In genomic region chr7:43296306-43296705, GRCh38 we compare ENCODE assay signal across 16 cellular contexts.
A peak's percentile ranks its signal among the peaks of the same experiment; 100 is the strongest.
DNase-seq lines count a peak whose midpoint lies in the region; ATAC-seq and TF ChIP-seq lines count a peak whose summit lies in the region.
"Had no signal": no experiment of that assay in that cellular context is flagged by ENCODE, and none has a peak within 500 bp of the region (broad histone marks: within the 10 kb centered on the region; RNA-seq: fewer than 3 reads in every experiment).

No MANE protein-coding gene starts in this region.

- TF ChIP-seq EP300 in tibial nerve (IDR thresholded peaks at IDR 0.05): no peak

- 76 to 80% methylated on average over 6 of the region's 6 CpGs for WGBS in tibial nerve, 2 donors

- no peak for TF ChIP-seq POLR2A in tibial nerve (IDR thresholded peaks at IDR 0.05)

- no peak overlapping the region for H3K9ac ChIP-seq in colonic mucosa (ENCODE audit: low read depth in 2 of 2, low read length in 2 of 2)

- H3K36me3 ChIP-seq in tibial nerve (no peaks in the 10 kb centered on the region), colonic mucosa (no peaks in the 10 kb centered on the region)
- H3K36me3 ChIP-seq: heart right ventricle, left ventricle myocardium inferior, right atrium auricular region had no signal

- H3K4me3 ChIP-seq in GM12875 (ENCODE audit: low read depth, low read length) (no peak overlapping the region), epithelial cell of proximal tubule (ENCODE audit: low read depth, low read length) (no peak overlapping the region), tibial nerve (no peak overlapping the region), colonic mucosa (no peak overlapping the region)
- H3K4me3 ChIP-seq: heart right ventricle, left ventricle myocardium inferior, right atrium auricular region had no signal

- TF ChIP-seq CTCF in GM12875 (IDR thresholded peaks at IDR 0.05; ENCODE audit: borderline replicate concordance, insufficient read depth, low read depth, low read length) (peak; percentile 4; the same call in 1 of the 2 replicates), epithelial cell of proximal tubule (conservative IDR thresholded peaks at IDR 0.05; ENCODE audit: low read depth, low read length) (peak; percentile 16), tibial nerve (IDR thresholded peaks at IDR 0.05) (no peak), colonic mucosa (IDR thresholded peaks at IDR 0.05) (no peak)

- no peaks in the 10 kb centered on the region for H3K27me3 ChIP-seq in tibial nerve
- H3K27me3 ChIP-seq in colonic mucosa: no peaks in the 10 kb centered on the region
- H3K27me3 ChIP-seq: right atrium auricular region had no signal

- intact Hi-C loops in sciatic nerve (cut with DNase I) (no loop called here), colonic mucosa (cut with DNase I) (no loop called here)

- peaks cover 0 to 2% (median 0%) of the 10 kb centered on the region in 4 donors for H3K4me1 ChIP-seq in tibial nerve
- H3K4me1 ChIP-seq in colonic mucosa: no peaks in the 10 kb centered on the region
- H3K4me1 ChIP-seq: heart right ventricle, left ventricle myocardium inferior, right atrium auricular region had no signal

- DNase-seq in NAMALWA (ENCODE audit: low spot score) (peak; percentile 18), epithelial cell of proximal tubule (ENCODE audit: low read depth) (no peak), sciatic nerve (ENCODE audit: low spot score) (no peak), T-helper 1 cell (no peak), tibial nerve (ENCODE audit: low spot score in 2 of 2) (no peak), colonic mucosa (no peak)
- DNase-seq: activated CD4-positive, CD25-positive, alpha-beta regulatory T cell treated with anti-CD3 and anti-CD28 coated beads, Interleukin-2, amount 50 U/mL, for 72 hours; CD4-positive, alpha-beta T cell; heart right ventricle; left ventricle myocardium inferior; MV-4-11; stimulated activated naive B cell treated with anti-CD40 and anti-IgM and Interleukin-4, amounts not matched to agents 10 μg/mL and 1 μg/mL and 100 μg/mL, for 72 hours; T-cell had no signal

- H3K9me3 ChIP-seq in tibial nerve (peaks cover 0 to under 1% (median under 1%) of the 10 kb centered on the region in 4 donors), colonic mucosa (no peaks in the 10 kb centered on the region)

- H3K27ac ChIP-seq in tibial nerve (no peak overlapping the region), colonic mucosa (no peak overlapping the region)
- H3K27ac ChIP-seq: heart right ventricle, left ventricle myocardium inferior, right atrium auricular region had no signal

- peak; percentile 86 for ATAC-seq in sciatic nerve
- ATAC-seq: natural killer cell treated with Interleukin-12 subunit alpha and Interleukin-12 subunit beta and Interleukin-15 and Interleukin-18, amount 100 ng/mL, for 72 hours; stimulated activated naive B cell treated with anti-CD40 and anti-IgM and Interleukin-4, amounts not matched to agents 10 μg/mL and 1 μg/mL and 100 μg/mL, for 72 hours; T-cell had no signal

Comparison
In these comparisons a context has a peak if more than half of its experiments do, and no peak if none do; other contexts are left out.
1. CTCF ChIP-seq: peak in GM12875 (single experiment) and epithelial cell of proximal tubule (single experiment); none in tibial nerve (0 of 5) and colonic mucosa (single experiment).